Comparison of ENCODE assay signal across 1 cellular context in genomic region chr5:138458856-138459255, GRCh38.
TF ChIP-seq lines count a peak whose summit lies in the region.

No MANE protein-coding gene starts in this region.

TF ChIP-seq in GM12878, 131 proteins besides CTCF, POLR2A, EP300 and RAD21:
- TF ChIP-seq SUZ12 (IDR thresholded peaks at IDR 0.05; ENCODE audit: unreplicated experiment): no peak
